ENCODE assay signal across 8 cellular contexts in genomic region chr16:67652578-67653130, GRCh38. TPM values are rescaled to one million over a fixed set of nuclear protein-coding genes. Genes with fewer than 3 reads are reported as not detected.
DNase-seq lines count a peak whose midpoint lies in the region; ATAC-seq and TF ChIP-seq lines count a peak whose summit lies in the region.
"Had no signal": no experiment of that assay in that cellular context is flagged by ENCODE, and none has a peak within 500 bp of the region (broad histone marks: within the 10 kb centered on the region; RNA-seq: fewer than 3 reads in every experiment).

No MANE protein-coding gene starts in this region.

- H3K9ac ChIP-seq in GM23248, result no peak overlapping the region

- H3K4me3 ChIP-seq in GM23248, result peak overlapping the region; percentile 61
- peak overlapping the region; percentile 74 for H3K4me3 ChIP-seq in SJSA1
- peak overlapping the region; percentile 29 for H3K4me3 ChIP-seq in cardiac muscle cell
- H3K4me3 ChIP-seq in sigmoid colon, result peak overlapping the region in 3 of 4 donors; percentile 17 to 42 (median 41)

- intact Hi-C loops in sigmoid colon (cut with DNase I), result no loop called here

- TF ChIP-seq CTCF in cardiac muscle cell (IDR thresholded peaks at IDR 0.05; ENCODE audit: low read depth, low read length) (no peak), sigmoid colon (IDR thresholded peaks at IDR 0.05) (no peak)

- no peaks in the 10 kb centered on the region for H3K79me2 ChIP-seq in GM23248 (ENCODE audit: insufficient read depth)

- H3K9me3 ChIP-seq in GM23248 (ENCODE audit: low read depth), result no peaks in the 10 kb centered on the region
- no peaks in the 10 kb centered on the region; the same call in 1 of the 2 replicates for H3K9me3 ChIP-seq in SJSA1 (replicated peaks)
- no peaks in the 10 kb centered on the region for H3K9me3 ChIP-seq in cardiac muscle cell (ENCODE audit: low read depth)
- H3K9me3 ChIP-seq in sigmoid colon, result no peaks in the 10 kb centered on the region
- H3K9me3 ChIP-seq: neutrophil had no signal

- in situ Hi-C loops in GM23248 (cut with MboI), result no loop called here

- WGBS in GM23248 (ENCODE audit: low coverage in 1 of 2, low lambda C conversion rate in 2 of 2, missing lambda C conversion rate in 2 of 2), 2 experiments, result 2 to 5% methylated on average over 13 to 24 of the region's 59 CpGs
- 6 to 57% methylated on average over 59 of the region's 59 CpGs for WGBS in sigmoid colon, 2 donors

- H3K27ac ChIP-seq in GM23248 (no peak overlapping the region), SJSA1 (no peak overlapping the region), cardiac muscle cell (no peak overlapping the region), sigmoid colon (no peak overlapping the region)
- H3K27ac ChIP-seq: neutrophil had no signal

- H3F3A ChIP-seq in GM23248 (ENCODE audit: insufficient read depth), result no peaks in the 10 kb centered on the region

- H3K36me3 ChIP-seq in GM23248 (ENCODE audit: low read depth), result no peaks in the 10 kb centered on the region
- H3K36me3 ChIP-seq in SJSA1, result peaks cover 36% of the 10 kb centered on the region
- H3K36me3 ChIP-seq in cardiac muscle cell, result no peaks in the 10 kb centered on the region
- H3K36me3 ChIP-seq in sigmoid colon, result peaks cover 0 to 11% (median 4%) of the 10 kb centered on the region in 4 donors

- H3K27me3 ChIP-seq in GM23248 (replicated peaks; ENCODE audit: insufficient read depth) (peaks cover 38% of the 10 kb centered on the region), SJSA1 (replicated peaks) (peaks cover 46% of the 10 kb centered on the region), cardiac muscle cell (peaks cover 74% of the 10 kb centered on the region), sigmoid colon (peaks cover 41 to 80% (median 69%) of the 10 kb centered on the region in 3 donors)
- H3K27me3 ChIP-seq: neutrophil had no signal

- H2AFZ ChIP-seq in GM23248, result no peak overlapping the region

- no peak overlapping the region for H3K4me2 ChIP-seq in GM23248 (ENCODE audit: unreplicated experiment)

- H4K20me1 ChIP-seq in GM23248 (ENCODE audit: insufficient read depth), result no peaks in the 10 kb centered on the region

- H3K4me1 ChIP-seq in GM23248 (ENCODE audit: insufficient read depth), result no peaks in the 10 kb centered on the region
- H3K4me1 ChIP-seq in SJSA1 (replicated peaks), result peaks cover 30% of the 10 kb centered on the region
- peaks cover 10% of the 10 kb centered on the region for H3K4me1 ChIP-seq in cardiac muscle cell (ENCODE audit: low read depth)
- peaks cover 0 to 25% (median 21%) of the 10 kb centered on the region in 4 donors for H3K4me1 ChIP-seq in sigmoid colon

- no peak for ATAC-seq in HG03565 (IDR thresholded peaks at IDR 0.05; ENCODE audit: unreplicated experiment)

- TF ChIP-seq EP300 in sigmoid colon (IDR thresholded peaks at IDR 0.05), result no peak

- no peak for TF ChIP-seq POLR2A in sigmoid colon (IDR thresholded peaks at IDR 0.05)

- DNase-seq in GM23248 (peak; percentile 64), SJSA1 (ENCODE audit: low read depth in 1 of 2, low spot score in 2 of 2) (peak in 1 of 2 experiments; percentile 54), cardiac muscle cell (ENCODE audit: low read depth in 1 of 2, low spot score in 1 of 2) (peak; percentile 8 to 62), sigmoid colon (no peak), NCI-H2196 (lab: John Stamatoyannopoulos, UW; ENCODE audit: unreplicated experiment) (no peak)
- DNase-seq in activated effector memory CD4-positive, alpha-beta T cell treated with Interleukin-2 at 50 U/mL for 16 hours, result no peak

- no peaks in the 10 kb centered on the region for H3K9me2 ChIP-seq in GM23248 (ENCODE audit: insufficient read depth)

RNA-seq across cellular contexts. Expression of gene ACD, which starts 7.4 kb away (rescaled TPM):
- 25.8 and 33.4 TPM in 2 replicates for total RNA-seq in GM23248 (2014; rRNA removed; shearing (Covaris generic))
- polyA plus RNA-seq in GM23248 (2016; fragmentation: Nextera tagmentation; extraction: Ambion mirVana) (24.0 and 25.2 TPM in 2 replicates), cardiac muscle cell (25.1 and 31.8 TPM in 2 replicates), sigmoid colon (10 to 100 TPM in 1 of 3 donors, 1 to 10 TPM in 2; 7.4 to 19.3 (median 9.6) TPM)
- total RNA-seq in SJSA1 (2014; rRNA removed; shearing (Covaris generic)), result 22.6 and 33.0 TPM in 2 replicates
- total RNA-seq in cardiac muscle cell (17.2 and 25.5 TPM in 2 replicates), sigmoid colon (10 to 100 TPM; 13.9 to 20.6 (median 18.7) TPM)

RNA-seq across cellular contexts. Expression of gene CARMIL2, which starts 7.7 kb away (rescaled TPM):
- under 0.01 TPM in 1 of 2 replicates, not detected in the other for total RNA-seq in GM23248 (2014; rRNA removed; shearing (Covaris generic))
- polyA plus RNA-seq in GM23248 (2016; fragmentation: Nextera tagmentation; extraction: Ambion mirVana) (1.1 and 1.4 TPM in 2 replicates), cardiac muscle cell (2.3 and 2.4 TPM in 2 replicates), sigmoid colon (10 to 100 TPM in 1 of 3 donors, under 1 TPM in 1, not detected in 1; 0.23 to 20.7 TPM)
- total RNA-seq in SJSA1 (2014; rRNA removed; shearing (Covaris generic)), result 5.2 and 7.6 TPM in 2 replicates
- total RNA-seq in cardiac muscle cell (0.78 and 1.6 TPM in 2 replicates), sigmoid colon (1 to 10 TPM in 1 of 4 donors, under 1 TPM in 3; 0.36 to 1.5 (median 0.75) TPM)

RNA-seq across cellular contexts. Expression of gene PARD6A, which starts 8.1 kb away (rescaled TPM):
- 0.97 TPM in 1 of 2 replicates, not detected in the other for total RNA-seq in GM23248 (2014; rRNA removed; shearing (Covaris generic))
- polyA plus RNA-seq in GM23248 (2016; fragmentation: Nextera tagmentation; extraction: Ambion mirVana) (0.58 and 0.70 TPM in 2 replicates), cardiac muscle cell (0.91 and 1.1 TPM in 2 replicates), sigmoid colon (1 to 10 TPM; 4.2 to 8.3 (median 4.4) TPM)
- 0.26 TPM in 1 of 2 replicates, not detected in the other for total RNA-seq in SJSA1 (2014; rRNA removed; shearing (Covaris generic))
- total RNA-seq in cardiac muscle cell (0.71 and 0.74 TPM in 2 replicates), sigmoid colon (10 to 100 TPM; 12.8 to 16.6 (median 14.0) TPM)

RNA-seq across cellular contexts. Expression of gene ENKD1, which starts 13.9 kb away (rescaled TPM):
- 11.2 and 15.0 TPM in 2 replicates for total RNA-seq in GM23248 (2014; rRNA removed; shearing (Covaris generic))
- 6.7 and 8.3 TPM in 2 replicates for polyA plus RNA-seq in GM23248 (2016; fragmentation: Nextera tagmentation; extraction: Ambion mirVana)
- 5.1 TPM in 2 replicates for total RNA-seq in SJSA1 (2014; rRNA removed; shearing (Covaris generic))
- 29.8 and 34.8 TPM in 2 replicates for total RNA-seq in cardiac muscle cell
- polyA plus RNA-seq in cardiac muscle cell, result 23.3 and 23.8 TPM in 2 replicates
- 10 to 100 TPM; 21.0 to 27.0 (median 23.2) TPM for total RNA-seq in sigmoid colon
- 10 to 100 TPM in 1 of 3 donors, 1 to 10 TPM in 2; 6.9 to 16.2 (median 9.0) TPM for polyA plus RNA-seq in sigmoid colon

RNA-seq across cellular contexts. Expression of gene C16orf86, which starts 14.0 kb away (rescaled TPM):
- total RNA-seq in GM23248 (2014; rRNA removed; shearing (Covaris generic)), result 2.1 and 6.6 TPM in 2 replicates
- polyA plus RNA-seq in GM23248 (2016; fragmentation: Nextera tagmentation; extraction: Ambion mirVana), result 2.8 and 3.4 TPM in 2 replicates
- total RNA-seq in SJSA1 (2014; rRNA removed; shearing (Covaris generic)), result 0.32 TPM in 1 of 2 replicates, not detected in the other
- total RNA-seq in cardiac muscle cell, result 13.0 and 14.9 TPM in 2 replicates
- polyA plus RNA-seq in cardiac muscle cell, result 1.7 and 5.1 TPM in 2 replicates
- total RNA-seq in sigmoid colon, result 10 to 100 TPM in 3 of 4 donors, 1 to 10 TPM in 1; 8.6 to 26.1 (median 21.9) TPM
- polyA plus RNA-seq in sigmoid colon, result 1 to 10 TPM in 2 of 3 donors, under 1 TPM in 1; 0.46 to 5.0 (median 1.8) TPM

Comparison
In these comparisons a context has a peak if more than half of its experiments do, and no peak if none do; other contexts are left out.
1. DNase-seq: peak in GM23248 (single experiment) and cardiac muscle cell (2 of 2); none in sigmoid colon (single experiment), NCI-H2196 (single experiment) and activated effector memory CD4-positive, alpha-beta T cell treated with Interleukin-2 at 50 U/mL for 16 hours (single experiment).
2. Peak in every context shown above with its lines, with median percentiles within 50 percentile points of each other: H3K4me3 ChIP-seq.